ENCODE assay signal across 9 cellular contexts in the genomic region with DNA sequence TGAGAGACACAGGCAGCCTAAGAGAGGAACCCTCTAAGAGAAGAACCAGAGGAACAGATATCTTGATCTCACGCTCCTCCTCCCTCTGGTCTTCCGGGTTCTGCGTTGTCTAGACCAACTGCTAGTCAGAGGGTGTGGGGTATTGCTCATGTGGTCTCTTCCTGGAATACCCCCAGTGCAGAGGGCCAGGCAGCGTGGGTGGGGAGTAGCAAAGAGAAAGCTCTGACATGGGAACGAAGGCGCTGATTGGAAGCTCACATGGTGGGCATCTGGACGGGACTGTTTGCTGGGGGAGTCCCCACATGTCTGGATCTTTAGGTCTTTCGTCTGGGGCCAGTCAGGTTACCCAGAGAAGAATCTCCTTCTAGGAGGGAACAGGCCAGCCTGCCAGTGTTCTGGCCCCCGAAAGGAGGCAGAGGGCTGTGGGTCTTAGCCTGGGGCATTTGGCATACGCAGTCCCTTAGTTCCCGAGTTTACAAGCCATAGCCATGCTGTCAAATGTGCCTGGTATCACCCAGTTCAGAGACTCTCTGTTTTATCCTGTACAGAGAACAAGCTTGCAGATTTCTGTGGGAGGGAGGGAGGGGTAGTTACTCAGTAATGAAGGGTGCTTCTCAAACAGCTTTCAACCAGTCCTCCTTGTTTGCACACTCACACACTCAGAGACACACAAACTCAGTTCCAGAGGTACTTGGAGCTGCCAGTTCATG. TPM values are rescaled to one million over a fixed set of nuclear protein-coding genes. Genes with fewer than 3 reads are reported as not detected.
DNase-seq lines count a peak whose midpoint lies in the region; ATAC-seq, FAIRE-seq and TF ChIP-seq lines count a peak whose summit lies in the region.
"Had no signal": no experiment of that assay in that cellular context is flagged by ENCODE, and none has a peak within 500 bp of the region (broad histone marks: within the 10 kb centered on the region; RNA-seq: fewer than 3 reads in every experiment).

No MANE protein-coding gene starts in this region.

- TF ChIP-seq EP300 in HepG2 (IDR thresholded peaks at IDR 0.05; ENCODE audit: low read depth in 2 of 2, low read length in 2 of 2) (no peak), HepG2 (CRISPR knock-in tag; IDR thresholded peaks at IDR 0.05; ENCODE audit: borderline replicate concordance) (no peak)

- no peaks in the 10 kb centered on the region for H3K9me3 Mint-ChIP-seq in CD4-positive, alpha-beta T cell
- no peaks in the 10 kb centered on the region for H3K9me3 Mint-ChIP-seq in stimulated activated naive CD8-positive, alpha-beta T cell treated with anti-CD3 and anti-CD28 coated beads, Interleukin-15, amount 100 ng/mL, for 72 hours

- TF ChIP-seq CTCF in CD4-positive, alpha-beta T cell (IDR thresholded peaks at IDR 0.05) = no peak
- TF ChIP-seq CTCF in HepG2 (CRISPR knock-in tag; IDR thresholded peaks at IDR 0.05) = no peak

- peak overlapping the region; percentile 48 to 77 (median 51) for H3K4me3 ChIP-seq in HepG2 (replicated peaks in 1 of 3; ENCODE audit: insufficient read depth in 1 of 3, low read depth in 2 of 3, low read length in 3 of 3)

- no peaks in the 10 kb centered on the region for H3K36me3 ChIP-seq in HepG2 (replicated peaks in 1 of 2; ENCODE audit: control insufficient read depth in 1 of 2, insufficient read depth in 2 of 2, low read length in 2 of 2)

- H3K9ac ChIP-seq in HepG2 (ENCODE audit: insufficient read depth, low read depth, low read length) = peak overlapping the region; percentile 54

- H3K27me3 Mint-ChIP-seq in CD4-positive, alpha-beta T cell = no peaks in the 10 kb centered on the region
- no peaks in the 10 kb centered on the region for H3K27me3 Mint-ChIP-seq in stimulated activated naive CD8-positive, alpha-beta T cell treated with anti-CD3 and anti-CD28 coated beads, Interleukin-15, amount 100 ng/mL, for 72 hours

- CTCF ChIA-PET in CD4-positive, alpha-beta T cell (lab: Charles Lee) = interaction anchor here (1.1 to 2.6 kb wide), 5 partner anchors 12 to 58 kb away, joined by 3 to 7 read pairs (median 6); no protein-coding TSS in a partner anchor
- CTCF ChIA-PET in HepG2 (lab: Yijun Ruan, JAX; ENCODE audit: low intra/inter-chr PET ratio, low total read pairs) = no interaction called here

- peak; percentile 91 for FAIRE-seq in HepG2 (lab: Jason Lieb, UNC)

- peak; percentile 85 for ATAC-seq in CD4-positive, alpha-beta T cell (ENCODE audit: poor library complexity)
- peak; percentile 49 for ATAC-seq in HG02885 (IDR thresholded peaks at IDR 0.05; ENCODE audit: poor library complexity, unreplicated experiment)
- ATAC-seq in HepG2 = peak; percentile 95
- ATAC-seq in stimulated activated naive CD8-positive, alpha-beta T cell treated with anti-CD3 and anti-CD28 coated beads, Interleukin-15, amount 100 ng/mL, for 72 hours = peak; percentile 97
- ATAC-seq in GM18519 (IDR thresholded peaks at IDR 0.05; ENCODE audit: low FRiP score, unreplicated experiment) = no peak

- TF ChIP-seq POLR2A in HepG2 (IDR thresholded peaks at IDR 0.05; ENCODE audit: insufficient read depth in 1 of 2, low read depth in 2 of 2, low read length in 2 of 2) = peak in 1 of 2 experiments; percentile 37; a peak in 1 of 4 replicates

- WGBS in HepG2 (ENCODE audit: low lambda C conversion rate) = 4% methylated on average over 6 of the region's 11 CpGs

- H3K4me2 ChIP-seq in HepG2 (ENCODE audit: low read depth, low read length) = peak overlapping the region; percentile 99

- H3K79me2 ChIP-seq in HepG2 (ENCODE audit: insufficient read depth, low read length) = no peaks in the 10 kb centered on the region

- no peak for TF ChIP-seq RAD21 in HepG2 (CRISPR knock-in tag; IDR thresholded peaks at IDR 0.05)

- H3K4me3 Mint-ChIP-seq in CD4-positive, alpha-beta T cell = peak overlapping the region; percentile 85
- peak overlapping the region; percentile 76 to 77 for H3K4me3 Mint-ChIP-seq in stimulated activated naive CD8-positive, alpha-beta T cell treated with anti-CD3 and anti-CD28 coated beads, Interleukin-15, amount 100 ng/mL, for 72 hours

- H3K27ac ChIP-seq in CD4-positive, alpha-beta T cell (ENCODE audit: low read depth, low read length) = peak overlapping the region; percentile 88
- peak overlapping the region; percentile 24 for H3K27ac ChIP-seq in HepG2 (ENCODE audit: extremely low read length, insufficient read depth, low read length)

- H3K9me3 ChIP-seq in CD4-positive, alpha-beta T cell (ENCODE audit: control insufficient read depth, low read length) = no peaks in the 10 kb centered on the region
- no peaks in the 10 kb centered on the region for H3K9me3 ChIP-seq in HepG2 (ENCODE audit: low read length)

- peaks cover 35% of the 10 kb centered on the region for H3K4me1 ChIP-seq in HepG2 (ENCODE audit: insufficient read depth, low read length)

- H3K27me3 ChIP-seq in CD4-positive, alpha-beta T cell (ENCODE audit: control insufficient read depth, insufficient read depth, low read length) = no peaks in the 10 kb centered on the region
- H3K27me3 ChIP-seq in HepG2 (ENCODE audit: control insufficient read depth in 1 of 2, insufficient read depth in 2 of 2, low read length in 2 of 2) = no peaks in the 10 kb centered on the region

- POLR2A ChIA-PET in CD4-positive, alpha-beta T cell (lab: Charles Lee) = interaction anchor here (0.9 to 5.1 kb wide), 8 partner anchors 12 to 397 kb away, joined by 3 to 58 read pairs (median 14); a partner anchor contains a TSS
- POLR2A ChIA-PET in HepG2 (lab: Yijun Ruan, JAX) = interaction anchor here (0.6 to 2.9 kb wide), 14 partner anchors 11 to 677 kb away, joined by 3 to 48 read pairs (median 4); no protein-coding TSS in a partner anchor

- peak overlapping the region; percentile 89 for H3K27ac Mint-ChIP-seq in CD4-positive, alpha-beta T cell
- peak overlapping the region; percentile 87 to 96 for H3K27ac Mint-ChIP-seq in stimulated activated naive CD8-positive, alpha-beta T cell treated with anti-CD3 and anti-CD28 coated beads, Interleukin-15, amount 100 ng/mL, for 72 hours

- H3K36me3 Mint-ChIP-seq in CD4-positive, alpha-beta T cell (ENCODE audit: low read depth) = no peaks in the 10 kb centered on the region

- in situ Hi-C loops in HepG2 (cut with HindIII; ENCODE audit: extremely low pct_ligation_motif_present, low pct_unique_long_range_greater_than_20kb) = no loop called here

- DNase-seq in CD4-positive, alpha-beta T cell = peak; percentile 43 to 69 (median 60)
- DNase-seq in activated CD4-positive, alpha-beta T cell treated with anti-CD3 and anti-CD28 coated beads, Interleukin-2, amount 50 U/mL, for 1 hour = peak; percentile 66
- peak; percentile 77 for DNase-seq in HepG2 (ENCODE audit: low spot score)
- peak; percentile 87 to 91 for DNase-seq in stimulated activated naive CD8-positive, alpha-beta T cell treated with anti-CD3 and anti-CD28 coated beads, Interleukin-15, amount 100 ng/mL, for 72 hours
- DNase-seq in amygdala (lab: John Stamatoyannopoulos, UW) = no peak
- no peak for DNase-seq in NCI-H187 (lab: John Stamatoyannopoulos, UW)
- DNase-seq: DND-41 had no signal

- intact Hi-C loops in CD4-positive, alpha-beta T cell (cut with DNase I, micrococcal nuclease) = loop anchor here in 1 of 2 experiments (2.0 kb wide), 1 partner anchor 18 kb away; a partner anchor contains a TSS
- intact Hi-C loops in HepG2 (cut with micrococcal nuclease; ENCODE audit: unreplicated experiment) = loop anchor here (2.0 kb wide), 1 partner anchor 20 kb away; no protein-coding TSS in a partner anchor

- no peaks in the 10 kb centered on the region for H4K20me1 ChIP-seq in HepG2 (ENCODE audit: insufficient read depth, low read length)

- peak overlapping the region; percentile 64 for H2AFZ ChIP-seq in HepG2 (ENCODE audit: low read length)

- BruUV-seq in HepG2 (replicated peaks; lab: Mats Ljungman, UMichigan) = no TSS peak

- H3K4me1 Mint-ChIP-seq in CD4-positive, alpha-beta T cell (ENCODE audit: low read depth) = peaks cover 45% of the 10 kb centered on the region
- peaks cover 52% of the 10 kb centered on the region for H3K4me1 Mint-ChIP-seq in stimulated activated naive CD8-positive, alpha-beta T cell treated with anti-CD3 and anti-CD28 coated beads, Interleukin-15, amount 100 ng/mL, for 72 hours

TF ChIP-seq in HepG2, 621 proteins besides CTCF, POLR2A, EP300 and RAD21 (continues in another document):
- TF ChIP-seq ZNF792 (CRISPR knock-in tag; IDR thresholded peaks at IDR 0.05) = no peak
- TF ChIP-seq ERF (CRISPR knock-in tag; IDR thresholded peaks at IDR 0.05) = no peak
- no peak for TF ChIP-seq ATRX (CRISPR knock-in tag; IDR thresholded peaks at IDR 0.05; ENCODE audit: borderline replicate concordance)
- peak; percentile 99 for TF ChIP-seq ZSCAN22 (CRISPR knock-in tag; IDR thresholded peaks at IDR 0.05)
- TF ChIP-seq SALL2 (CRISPR knock-in tag; IDR thresholded peaks at IDR 0.05) = no peak
- TF ChIP-seq SNAI1 (CRISPR knock-in tag; IDR thresholded peaks at IDR 0.05; ENCODE audit: borderline replicate concordance) = no peak
- no peak for TF ChIP-seq MED13 (CRISPR knock-in tag; IDR thresholded peaks at IDR 0.05)
- TF ChIP-seq CBFB (CRISPR knock-in tag; IDR thresholded peaks at IDR 0.05) = no peak
- no peak for TF ChIP-seq ZBTB21 (CRISPR knock-in tag; IDR thresholded peaks at IDR 0.05)

RNA-seq across cellular contexts. Expression of a gene that starts 18.3 kb away (rescaled TPM):
- total RNA-seq in CD4-positive, alpha-beta T cell = 10 to 100 TPM; 31.7 to 35.0 TPM
- 3.5 and 5.0 TPM in 2 replicates for total RNA-seq in HepG2 (2016; rRNA removed; fragmentation: Illumina TruSeq; extraction: Trizol)
- 0.71 and 0.91 TPM in 2 replicates for total RNA-seq in HepG2 (2016; cell fraction: cytosol; rRNA removed; fragmentation: Illumina TruSeq; extraction: Trizol; ENCODE audit: low read depth)
- 1.9 and 4.6 TPM in 2 replicates for total RNA-seq in HepG2 (2016; cell fraction: insoluble cytoplasmic fraction; rRNA removed; fragmentation: Illumina TruSeq; extraction: Trizol)
- 1.2 and 1.3 TPM in 2 replicates for total RNA-seq in HepG2 (2016; cell fraction: membrane; rRNA removed; fragmentation: Illumina TruSeq; extraction: Trizol)
- 3.7 and 4.0 TPM in 2 replicates for total RNA-seq in HepG2 (2016; cell fraction: nucleus; rRNA removed; fragmentation: Illumina TruSeq; extraction: Trizol)
- polyA plus RNA-seq in HepG2 (2011; rRNA removed) = 24.5 and 30.5 TPM in 2 replicates
- polyA plus RNA-seq in HepG2 (2011; cell fraction: cytosol; rRNA removed) = 15.2 and 20.2 TPM in 2 replicates
- polyA plus RNA-seq in HepG2 (2011; cell fraction: nucleus; rRNA removed) = 15.9 and 16.7 TPM in 2 replicates
- 13.7 and 18.5 TPM in 2 replicates for polyA plus RNA-seq in HepG2 (2012)
- polyA plus RNA-seq in HepG2 (2016; cell fraction: cytosol; fragmentation: Illumina TruSeq; extraction: Trizol; ENCODE audit: low read depth) = 0.28 and 0.32 TPM in 2 replicates
- polyA plus RNA-seq in HepG2 (2016; cell fraction: insoluble cytoplasmic fraction; fragmentation: Illumina TruSeq; extraction: Trizol; ENCODE audit: low read depth) = 1.4 and 2.1 TPM in 2 replicates
- 0.60 and 0.65 TPM in 2 replicates for polyA plus RNA-seq in HepG2 (2016; cell fraction: membrane; fragmentation: Illumina TruSeq; extraction: Trizol; ENCODE audit: low read depth)
- polyA plus RNA-seq in HepG2 (2016; cell fraction: nucleus; fragmentation: Illumina TruSeq; extraction: Trizol; ENCODE audit: insufficient read depth, low read depth) = 4.0 and 4.9 TPM in 2 replicates
- 13.3 and 63.4 TPM in 2 replicates for polyA minus RNA-seq in HepG2 (2011; rRNA and poly(A)+ RNA removed; ENCODE audit: low replicate concordance)
- 10.3 and 13.7 TPM in 2 replicates for polyA minus RNA-seq in HepG2 (2011; cell fraction: cytosol; rRNA and poly(A)+ RNA removed)
- polyA minus RNA-seq in HepG2 (2011; cell fraction: nucleus; rRNA and poly(A)+ RNA removed) = 13.4 and 13.8 TPM in 2 replicates

Comparison
In these comparisons a context has a peak if more than half of its experiments do, and no peak if none do; other contexts are left out.
1. DNase-seq: peak in CD4-positive, alpha-beta T cell (10 of 10), activated CD4-positive, alpha-beta T cell treated with anti-CD3 and anti-CD28 coated beads, Interleukin-2, amount 50 U/mL, for 1 hour (single experiment), HepG2 (single experiment) and stimulated activated naive CD8-positive, alpha-beta T cell treated with anti-CD3 and anti-CD28 coated beads, Interleukin-15, amount 100 ng/mL, for 72 hours (2 of 2); none in amygdala (0 of 56) and NCI-H187 (0 of 2).